ENCODE assay signal across 7 cellular contexts in the genomic region with DNA sequence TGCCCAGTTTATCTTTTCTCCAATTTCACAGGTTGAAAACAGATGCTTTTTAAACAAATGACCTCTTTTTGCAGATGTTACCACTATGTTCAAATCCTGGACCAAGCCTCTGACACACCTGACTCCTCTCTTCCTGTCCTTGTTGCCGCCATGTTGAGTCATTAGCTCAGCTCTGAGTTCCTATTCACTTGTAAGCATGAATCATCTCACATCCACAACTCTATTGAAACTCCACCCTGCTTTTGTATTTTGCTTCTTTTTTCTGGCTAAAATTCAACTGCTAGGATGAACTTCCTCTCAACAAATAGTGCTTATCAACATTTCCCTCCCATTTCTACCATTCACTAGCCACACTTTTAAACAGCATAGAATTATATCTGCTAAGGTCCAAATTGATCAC. TPM values are rescaled to one million over a fixed set of nuclear protein-coding genes. Genes with fewer than 3 reads are reported as not detected.
A peak's percentile ranks its signal among the peaks of the same experiment; 100 is the strongest.
DNase-seq lines count a peak whose midpoint lies in the region; ATAC-seq, FAIRE-seq and TF ChIP-seq lines count a peak whose summit lies in the region.

No MANE protein-coding gene starts in this region.

- H3K4me1 ChIP-seq in endothelial cell of umbilical vein (ENCODE audit: control insufficient read depth, extremely low read depth, insufficient read depth, low read length) (peaks cover 64% of the 10 kb centered on the region), parathyroid adenoma (peaks cover 13% of the 10 kb centered on the region)

- intact Hi-C loops in endothelial cell of umbilical vein (cut with micrococcal nuclease) = loop anchor here (1.0 kb wide), 1 partner anchor 15 kb away; a partner anchor contains a TSS

- TF ChIP-seq CTCF in VCaP (conservative IDR thresholded peaks at IDR 0.05) (no peak), endothelial cell of umbilical vein (IDR thresholded peaks at IDR 0.05; ENCODE audit: extremely low read depth in 1 of 2, insufficient read depth in 1 of 2, low read depth in 1 of 2, low read length in 2 of 2) (no peak), parathyroid adenoma (IDR thresholded peaks at IDR 0.05) (no peak)

- H3K4me3 ChIP-seq in endothelial cell of umbilical vein (replicated peaks in 1 of 3; ENCODE audit: insufficient read depth in 1 of 3, low read depth in 1 of 3, low read length in 3 of 3) = peak overlapping the region in 1 of 3 experiments; percentile 65
- no peak overlapping the region for H3K4me3 ChIP-seq in parathyroid adenoma (ENCODE audit: low read depth, low read length)

- CTCF ChIA-PET in endothelial cell of umbilical vein (lab: Charles Lee) = interaction anchor here (0.8 to 7.3 kb wide), 5 partner anchors 10 to 644 kb away, joined by 3 to 59 read pairs (median 7); a partner anchor contains a TSS

- peak; percentile 80 for DNase-seq in HS-5 (ENCODE audit: low read depth)
- DNase-seq in endothelial cell of umbilical vein (ENCODE audit: low read depth, low spot score) = peak; percentile 92
- DNase-seq in NCI-H345 (lab: John Stamatoyannopoulos, UW) = no peak
- no peak for DNase-seq in SKM-1 (lab: John Stamatoyannopoulos, UW; ENCODE audit: unreplicated experiment)

- H3K4me2 ChIP-seq in endothelial cell of umbilical vein (ENCODE audit: insufficient read depth, low read length) = peak overlapping the region; percentile 77
- H3K4me2 ChIP-seq in parathyroid adenoma (ENCODE audit: low read length) = peak overlapping the region; percentile 9

- no peak for ATAC-seq in GM21381 (IDR thresholded peaks at IDR 0.05; ENCODE audit: unreplicated experiment)

- H2AFZ ChIP-seq in endothelial cell of umbilical vein (ENCODE audit: low read depth, low read length) (no peak overlapping the region), parathyroid adenoma (no peak overlapping the region)

- peak overlapping the region; percentile 54 for H3K9ac ChIP-seq in endothelial cell of umbilical vein (replicated peaks; ENCODE audit: extremely low read depth, insufficient read depth, low read length)
- no peak overlapping the region for H3K9ac ChIP-seq in parathyroid adenoma

- H3K9me3 ChIP-seq in endothelial cell of umbilical vein (replicated peaks; ENCODE audit: control insufficient read depth, insufficient read depth, low read length) (no peaks in the 10 kb centered on the region), parathyroid adenoma (ENCODE audit: control insufficient read depth, low read length) (no peaks in the 10 kb centered on the region)

- dilution Hi-C loops in endothelial cell of umbilical vein (cut with MboI; ENCODE audit: extremely low pct_ligation_motif_present, low sequenced_read_pairs) = no loop called here

- peak overlapping the region; percentile 85 for H3K27ac ChIP-seq in VCaP
- H3K27ac ChIP-seq in endothelial cell of umbilical vein (ENCODE audit: insufficient read depth, low read depth, low read length) = peak overlapping the region; percentile 75
- H3K27ac ChIP-seq in parathyroid adenoma = peak overlapping the region; percentile 29

- BruUV-seq in endothelial cell of umbilical vein (replicated peaks; lab: Mats Ljungman, UMichigan) = no TSS peak

- FAIRE-seq in endothelial cell of umbilical vein (lab: Jason Lieb, UNC) = peak; percentile 95

- H4K20me1 ChIP-seq in endothelial cell of umbilical vein (replicated peaks; ENCODE audit: control insufficient read depth, extremely low read depth, insufficient read depth, low read length) = peaks cover 2% of the 10 kb centered on the region

- POLR2A ChIA-PET in endothelial cell of umbilical vein (lab: Charles Lee) = interaction anchor here (1.0 kb wide), 1 partner anchor 15 kb away, joined by 4 read pairs; a partner anchor contains a TSS

- H3K79me2 ChIP-seq in endothelial cell of umbilical vein (ENCODE audit: control insufficient read depth, insufficient read depth, low read length) (peaks cover 71% of the 10 kb centered on the region), parathyroid adenoma (peaks cover 12% of the 10 kb centered on the region)

- H3K36me3 ChIP-seq in endothelial cell of umbilical vein (ENCODE audit: control insufficient read depth in 2 of 2, extremely low read depth in 1 of 2, insufficient read depth in 2 of 2, low read length in 2 of 2) (peaks cover 5 to 9% of the 10 kb centered on the region in 2 experiments), parathyroid adenoma (ENCODE audit: control insufficient read depth, insufficient read depth, low read length) (no peaks in the 10 kb centered on the region)

- H3K9me1 ChIP-seq in endothelial cell of umbilical vein (replicated peaks; ENCODE audit: control insufficient read depth, extremely low read depth, insufficient read depth, low read length) = no peaks in the 10 kb centered on the region

- no peak for TF ChIP-seq POLR2A in endothelial cell of umbilical vein (IDR thresholded peaks at IDR 0.05; ENCODE audit: low read depth, low read length)

- H3K27me3 ChIP-seq in endothelial cell of umbilical vein (ENCODE audit: control insufficient read depth in 2 of 2, insufficient read depth in 2 of 2, low read length in 2 of 2) (no peaks in the 10 kb centered on the region), parathyroid adenoma (ENCODE audit: control insufficient read depth, insufficient read depth, low read length) (no peaks in the 10 kb centered on the region)

TF ChIP-seq in endothelial cell of umbilical vein, 7 proteins besides CTCF, POLR2A, EP300 and RAD21:
- peak; percentile 84 for TF ChIP-seq JUN (IDR thresholded peaks at IDR 0.05; ENCODE audit: borderline replicate concordance, insufficient read depth, insufficient read length, low read depth)
- TF ChIP-seq EZH2 (IDR thresholded peaks at IDR 0.05; ENCODE audit: borderline replicate concordance, low read depth, low read length, severe bottlenecking) = no peak
- TF ChIP-seq FOS (IDR thresholded peaks at IDR 0.05; ENCODE audit: borderline replicate concordance, insufficient read depth, low read length) = peak; percentile 94
- no peak for TF ChIP-seq MYC (IDR thresholded peaks at IDR 0.05; ENCODE audit: low read depth, low read length)
- TF ChIP-seq GATA2 (IDR thresholded peaks at IDR 0.05; ENCODE audit: insufficient read depth, insufficient read length, low read depth, low read length) = peak; percentile 45
- TF ChIP-seq POLR2AphosphoS5 (IDR thresholded peaks at IDR 0.05; ENCODE audit: insufficient read depth, low read depth, low read length) = peak; percentile 63
- TF ChIP-seq, protein P1, sequence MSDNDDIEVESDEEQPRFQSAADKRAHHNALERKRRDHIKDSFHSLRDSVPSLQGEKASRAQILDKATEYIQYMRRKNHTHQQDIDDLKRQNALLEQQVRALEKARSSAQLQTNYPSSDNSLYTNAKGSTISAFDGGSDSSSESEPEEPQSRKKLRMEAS (IDR thresholded peaks at IDR 0.05; ENCODE audit: insufficient read depth, insufficient read length) = no peak

RNA-seq across cellular contexts. Expression of a gene that starts 4.1 kb away (rescaled TPM):
- 64.9 and 73.1 TPM in 2 replicates for total RNA-seq in endothelial cell of umbilical vein
- 57.2 and 61.7 TPM in 2 replicates for polyA plus RNA-seq in endothelial cell of umbilical vein
- polyA plus RNA-seq in endothelial cell of umbilical vein (2011; cell fraction: cytosol; rRNA removed) = 60.4 and 64.8 TPM in 2 replicates
- polyA plus RNA-seq in endothelial cell of umbilical vein (2011; cell fraction: nucleus; rRNA removed) = 48.7 and 58.5 TPM in 2 replicates
- polyA plus RNA-seq in endothelial cell of umbilical vein (2012) = 49.1 and 54.9 TPM in 2 replicates
- 54.6 and 76.6 TPM in 2 replicates for polyA minus RNA-seq in endothelial cell of umbilical vein
- 37.7 TPM for polyA minus RNA-seq in endothelial cell of umbilical vein (2011; cell fraction: cytosol; rRNA and poly(A)+ RNA removed)
- polyA minus RNA-seq in endothelial cell of umbilical vein (2011; cell fraction: nucleus; rRNA and poly(A)+ RNA removed) = 22.1 and 25.3 TPM in 2 replicates

RNA-seq across cellular contexts. Expression of a gene that starts 9.1 kb away (rescaled TPM):
- total RNA-seq in endothelial cell of umbilical vein = 43.9 and 50.3 TPM in 2 replicates
- 27.1 and 29.8 TPM in 2 replicates for polyA plus RNA-seq in endothelial cell of umbilical vein
- polyA plus RNA-seq in endothelial cell of umbilical vein (2011; cell fraction: cytosol; rRNA removed) = 19.4 and 22.0 TPM in 2 replicates
- polyA plus RNA-seq in endothelial cell of umbilical vein (2011; cell fraction: nucleus; rRNA removed) = 112 and 116 TPM in 2 replicates
- polyA plus RNA-seq in endothelial cell of umbilical vein (2012) = 16.2 and 19.8 TPM in 2 replicates
- 67.6 and 83.0 TPM in 2 replicates for polyA minus RNA-seq in endothelial cell of umbilical vein
- 20.6 TPM for polyA minus RNA-seq in endothelial cell of umbilical vein (2011; cell fraction: cytosol; rRNA and poly(A)+ RNA removed)
- 79.7 and 80.7 TPM in 2 replicates for polyA minus RNA-seq in endothelial cell of umbilical vein (2011; cell fraction: nucleus; rRNA and poly(A)+ RNA removed)

RNA-seq across cellular contexts. Expression of a gene that starts 14.8 kb away (rescaled TPM):
- 98.6 and 98.8 TPM in 2 replicates for total RNA-seq in endothelial cell of umbilical vein
- 51.8 and 62.3 TPM in 2 replicates for polyA plus RNA-seq in endothelial cell of umbilical vein
- polyA plus RNA-seq in endothelial cell of umbilical vein (2011; cell fraction: cytosol; rRNA removed) = 45.5 and 48.2 TPM in 2 replicates
- polyA plus RNA-seq in endothelial cell of umbilical vein (2011; cell fraction: nucleus; rRNA removed) = 16.7 and 24.4 TPM in 2 replicates
- polyA plus RNA-seq in endothelial cell of umbilical vein (2012) = 56.4 and 73.8 TPM in 2 replicates
- 41.3 and 48.4 TPM in 2 replicates for polyA minus RNA-seq in endothelial cell of umbilical vein
- polyA minus RNA-seq in endothelial cell of umbilical vein (2011; cell fraction: cytosol; rRNA and poly(A)+ RNA removed) = 30.2 TPM
- polyA minus RNA-seq in endothelial cell of umbilical vein (2011; cell fraction: nucleus; rRNA and poly(A)+ RNA removed) = 9.2 and 10.0 TPM in 2 replicates

RNA-seq across cellular contexts. Expression of a gene that starts 40.2 kb away (rescaled TPM):
- total RNA-seq in endothelial cell of umbilical vein = 34.4 and 37.0 TPM in 2 replicates
- polyA plus RNA-seq in endothelial cell of umbilical vein = 38.9 and 41.8 TPM in 2 replicates
- polyA plus RNA-seq in endothelial cell of umbilical vein (2011; cell fraction: cytosol; rRNA removed) = 46.8 and 48.9 TPM in 2 replicates
- polyA plus RNA-seq in endothelial cell of umbilical vein (2011; cell fraction: nucleus; rRNA removed) = 27.6 and 28.0 TPM in 2 replicates
- 36.1 and 38.9 TPM in 2 replicates for polyA plus RNA-seq in endothelial cell of umbilical vein (2012)
- 19.7 and 35.7 TPM in 2 replicates for polyA minus RNA-seq in endothelial cell of umbilical vein
- 5.5 TPM for polyA minus RNA-seq in endothelial cell of umbilical vein (2011; cell fraction: cytosol; rRNA and poly(A)+ RNA removed)
- polyA minus RNA-seq in endothelial cell of umbilical vein (2011; cell fraction: nucleus; rRNA and poly(A)+ RNA removed) = 7.9 and 8.2 TPM in 2 replicates

RNA-seq across cellular contexts. Expression of a gene that starts 40.4 kb away (rescaled TPM):
- total RNA-seq in endothelial cell of umbilical vein = 1.4 and 1.9 TPM in 2 replicates
- polyA plus RNA-seq in endothelial cell of umbilical vein = 0.49 and 0.58 TPM in 2 replicates
- 0.28 and 0.40 TPM in 2 replicates for polyA plus RNA-seq in endothelial cell of umbilical vein (2011; cell fraction: cytosol; rRNA removed)
- 8.3 and 8.7 TPM in 2 replicates for polyA plus RNA-seq in endothelial cell of umbilical vein (2011; cell fraction: nucleus; rRNA removed)
- 0.53 and 0.87 TPM in 2 replicates for polyA plus RNA-seq in endothelial cell of umbilical vein (2012)
- polyA minus RNA-seq in endothelial cell of umbilical vein = 0.75 and 3.9 TPM in 2 replicates
- polyA minus RNA-seq in endothelial cell of umbilical vein (2011; cell fraction: cytosol; rRNA and poly(A)+ RNA removed) = 1.8 TPM
- 4.2 and 6.5 TPM in 2 replicates for polyA minus RNA-seq in endothelial cell of umbilical vein (2011; cell fraction: nucleus; rRNA and poly(A)+ RNA removed)

Comparison
In these comparisons a context has a peak if more than half of its experiments do, and no peak if none do; other contexts are left out.
1. DNase-seq: peak in HS-5 (single experiment) and endothelial cell of umbilical vein (single experiment); none in NCI-H345 (single experiment) and SKM-1 (single experiment).
2. H3K27ac ChIP-seq: peak in every context shown above with its lines; median percentile 85 in VCaP; 75 in endothelial cell of umbilical vein; 29 in parathyroid adenoma.